ENCODE assay signal across 8 cellular contexts in the genomic region with DNA sequence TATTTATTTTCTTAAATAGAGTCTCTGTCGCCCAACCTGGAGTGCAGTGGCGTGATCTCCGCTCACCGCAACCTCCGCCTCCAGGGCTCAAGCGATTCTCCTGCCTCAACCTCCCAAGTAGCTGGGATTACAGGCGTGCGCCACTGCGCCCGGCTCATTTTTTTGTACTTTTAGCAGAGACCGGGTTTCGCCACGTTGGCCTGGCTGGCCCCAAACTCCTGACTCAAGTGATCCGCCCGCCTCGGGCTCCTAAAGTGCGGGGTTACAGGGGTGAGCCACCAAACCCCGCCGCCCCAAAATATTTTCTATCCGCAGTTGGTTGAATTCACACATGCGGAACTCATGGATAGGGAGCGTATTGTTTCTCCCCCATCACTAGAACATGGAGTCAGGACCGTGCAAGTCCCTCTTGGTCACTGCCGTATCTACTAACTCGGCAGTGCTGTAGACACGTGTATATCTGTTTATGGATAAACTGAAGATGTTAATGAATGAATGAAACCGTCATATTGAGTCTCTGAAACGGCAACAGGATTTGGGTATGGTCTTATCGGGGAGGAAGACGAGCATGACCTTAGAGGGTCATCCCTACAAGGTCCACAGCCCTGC. TPM values are rescaled to one million over a fixed set of nuclear protein-coding genes. Genes with fewer than 3 reads are reported as not detected.
DNase-seq lines count a peak whose midpoint lies in the region; ATAC-seq lines count a peak whose summit lies in the region.

No MANE protein-coding gene starts in this region.

- DNase-seq in COR-L47 (lab: John Stamatoyannopoulos, UW) (peak; percentile 52), NCI-H146 treated with DMSO at 0.1 percent for 48 hours (lab: John Stamatoyannopoulos, UW; ENCODE audit: unreplicated experiment) (peak; percentile 72), dermis blood vessel endothelial cell (peak; percentile 39), naive B cell (no peak), inferior parietal cortex (ENCODE audit: extremely low spot score) (no peak), AG08396 (ENCODE audit: low spot score) (no peak)
- DNase-seq in activated CD4-positive, CD25-positive, alpha-beta regulatory T cell treated with anti-CD3 and anti-CD28 coated beads, Interleukin-2, amount 50 U/mL, for 72 hours: no peak

- no peaks in the 10 kb centered on the region for H3K36me3 Mint-ChIP-seq in naive B cell

- H3K27ac Mint-ChIP-seq in naive B cell: peak overlapping the region; percentile 94 to 97 (median 96)

- peaks cover 0 to 4% (median 0%) of the 10 kb centered on the region in 3 donors for H3K27me3 Mint-ChIP-seq in naive B cell

- peaks cover 26 to 53% (median 47%) of the 10 kb centered on the region in 3 donors for H3K4me1 Mint-ChIP-seq in naive B cell

- peaks cover 0 to 3% (median 0%) of the 10 kb centered on the region in 7 donors for H3K9me3 Mint-ChIP-seq in naive B cell

- ATAC-seq in naive B cell (ENCODE audit: low read depth in 2 of 2) (no peak), HG03095 (IDR thresholded peaks at IDR 0.05; ENCODE audit: unreplicated experiment) (no peak)

- H3K4me3 Mint-ChIP-seq in naive B cell: peak overlapping the region; percentile 91 to 100 (median 95)

RNA-seq across cellular contexts. Expression of a gene that starts 0.9 kb away (rescaled TPM):
- 6.5 and 11.4 TPM in 2 replicates for total RNA-seq in dermis blood vessel endothelial cell
- polyA plus RNA-seq in naive B cell (ENCODE audit: low read depth in 6 of 6): 10 to 100 TPM in 5 of 6 donors, 1 to 10 TPM in 1; 8.9 to 27.3 (median 19.7) TPM

RNA-seq across cellular contexts. Expression of a gene that starts 2.0 kb away (rescaled TPM):
- total RNA-seq in dermis blood vessel endothelial cell: 3.2 and 4.3 TPM in 2 replicates
- 1 to 10 TPM; 1.7 to 3.5 (median 2.5) TPM for polyA plus RNA-seq in naive B cell (ENCODE audit: low read depth in 6 of 6)

Comparison
In these comparisons a context has a peak if more than half of its experiments do, and no peak if none do; other contexts are left out.
1. DNase-seq: peak in COR-L47 (single experiment), NCI-H146 treated with DMSO at 0.1 percent for 48 hours (single experiment) and dermis blood vessel endothelial cell (single experiment); none in naive B cell (single experiment), activated CD4-positive, CD25-positive, alpha-beta regulatory T cell treated with anti-CD3 and anti-CD28 coated beads, Interleukin-2, amount 50 U/mL, for 72 hours (single experiment), inferior parietal cortex (single experiment) and AG08396 (single experiment).